In genomic region chr16:67399218-67399733, GRCh38 we compare ENCODE assay signal across 8 cellular contexts. TPM values are rescaled to one million over a fixed set of nuclear protein-coding genes. Genes with fewer than 3 reads are reported as not detected.
DNase-seq lines count a peak whose midpoint lies in the region; ATAC-seq, FAIRE-seq and TF ChIP-seq lines count a peak whose summit lies in the region.

No MANE protein-coding gene starts in this region.

- no peaks in the 10 kb centered on the region for H3F3A ChIP-seq in DOHH2 (ENCODE audit: control insufficient read depth, insufficient read depth)

- H3K4me2 ChIP-seq in DOHH2 (ENCODE audit: low read length) = no peak overlapping the region
- no peak overlapping the region for H3K4me2 ChIP-seq in GM12878 (ENCODE audit: control insufficient read depth, insufficient read depth)

- RAD21 ChIA-PET in GM12878 (lab: Charles Lee; ENCODE audit: unreplicated experiment) = interaction anchor here (0.6 to 2.2 kb wide), 9 partner anchors 11 to 152 kb away, joined by 3 to 19 read pairs (median 3); partner anchors contain the start of gene FHOD1

- H3K79me2 ChIP-seq in DOHH2 (ENCODE audit: control insufficient read depth, low read length) = no peaks in the 10 kb centered on the region
- H3K79me2 ChIP-seq in GM12878 (ENCODE audit: control insufficient read depth, insufficient read depth, low read length) = no peaks in the 10 kb centered on the region

- no TSS peak for BruUV-seq in GM12878 (replicated peaks; lab: Mats Ljungman, UMichigan)

- DNase-seq in SK-MEL-5 (ENCODE audit: low read depth, low spot score) = peak; percentile 34
- DNase-seq in GM12878 (ENCODE audit: low read depth, low spot score) = no peak
- no peak for DNase-seq in kidney epithelial cell (ENCODE audit: low read depth)
- peak; percentile 32 to 37 for DNase-seq in stimulated activated CD8-positive, alpha-beta memory T cell treated with anti-CD3 and anti-CD28 coated beads, Interleukin-15, amount 100 ng/mL, for 48 hours (ENCODE audit: low read depth in 2 of 2)

- ATAC-seq in GM12878 (peak; percentile 85), HG03460 (IDR thresholded peaks at IDR 0.05; ENCODE audit: unreplicated experiment) (no peak), HG03565 (IDR thresholded peaks at IDR 0.05; ENCODE audit: unreplicated experiment) (no peak), GM21576 (IDR thresholded peaks at IDR 0.05; ENCODE audit: unreplicated experiment) (no peak)

- peak; percentile 74 for TF ChIP-seq RAD21 in GM12878 (IDR thresholded peaks at IDR 0.05; ENCODE audit: insufficient read depth, low read depth, low read length)

- CTCF ChIA-PET in GM12878 (lab: Yijun Ruan, JAX) = interaction anchor here (0.6 to 1.5 kb wide), 19 partner anchors 10 to 738 kb away, joined by 3 to 14 read pairs (median 4); partner anchors contain the start of gene LRRC36

- H2AFZ ChIP-seq in GM12878 (ENCODE audit: control insufficient read depth, low read depth, low read length) = no peak overlapping the region

- TF ChIP-seq CTCF in DOHH2 (IDR thresholded peaks at IDR 0.05; ENCODE audit: low read depth, low read length, poor library complexity, severe bottlenecking) = peak; percentile 90
- peak; percentile 67 to 80 (median 71) for TF ChIP-seq CTCF in GM12878 (IDR thresholded peaks at IDR 0.05 in 2 of 3, conservative IDR thresholded peaks at IDR 0.05 in 1 of 3; ENCODE audit: control insufficient read depth in 2 of 3, extremely low read depth in 1 of 3, insufficient read depth in 1 of 3, low read depth in 3 of 3, low read length in 3 of 3)
- TF ChIP-seq CTCF in kidney epithelial cell (IDR thresholded peaks at IDR 0.05; ENCODE audit: insufficient read depth, low read length, poor library complexity, severe bottlenecking) = peak; percentile 78

- WGBS in GM12878 (ENCODE audit: insufficient coverage, insufficient replicate concordance, low lambda C conversion rate, missing lambda C conversion rate) = 17% methylated on average over 34 of the region's 42 CpGs

- H3K27me3 ChIP-seq in DOHH2 (ENCODE audit: control insufficient read depth, low read length) (peaks cover 15% of the 10 kb centered on the region), GM12878 (replicated peaks in 1 of 2; ENCODE audit: control insufficient read depth in 2 of 2, insufficient read depth in 2 of 2, low read length in 1 of 2) (peaks cover 1 to 6% of the 10 kb centered on the region in 2 experiments), kidney epithelial cell (ENCODE audit: control insufficient read depth, insufficient read depth, low read length) (peaks cover 38% of the 10 kb centered on the region)

- H3K4me3 ChIP-seq in DOHH2 (ENCODE audit: low read length) = no peak overlapping the region
- no peak overlapping the region for H3K4me3 ChIP-seq in GM12878
- H3K4me3 ChIP-seq in kidney epithelial cell (ENCODE audit: low read depth, low read length) = no peak overlapping the region

- H3K36me3 ChIP-seq in DOHH2 (ENCODE audit: control insufficient read depth, low read length) (no peaks in the 10 kb centered on the region), GM12878 (ENCODE audit: control insufficient read depth in 2 of 2, insufficient read depth in 2 of 2, low read length in 1 of 2) (no peaks in the 10 kb centered on the region), kidney epithelial cell (ENCODE audit: control insufficient read depth, insufficient read depth, low read length) (no peaks in the 10 kb centered on the region)

- H3K9ac ChIP-seq in GM12878 (ENCODE audit: control insufficient read depth, insufficient read depth, low read length) = no peak overlapping the region

- H4K20me1 ChIP-seq in DOHH2 (ENCODE audit: control insufficient read depth, insufficient read depth, low read depth, low read length) (no peaks in the 10 kb centered on the region), GM12878 (ENCODE audit: control insufficient read depth, insufficient read depth) (no peaks in the 10 kb centered on the region)

- no peak for TF ChIP-seq POLR2A in GM12878 (IDR thresholded peaks at IDR 0.05; ENCODE audit: low read depth, low read length)

- H3K9me3 ChIP-seq in DOHH2 (ENCODE audit: control insufficient read depth, insufficient read depth, low read length) (no peaks in the 10 kb centered on the region), GM12878 (replicated peaks; ENCODE audit: control insufficient read depth, insufficient read depth, low read length) (no peaks in the 10 kb centered on the region)

- H3K27ac ChIP-seq in DOHH2 (ENCODE audit: low read depth, low read length) (no peak overlapping the region), GM12878 (ENCODE audit: control insufficient read depth, insufficient read depth) (no peak overlapping the region)

- H3K9me2 ChIP-seq in DOHH2 (replicated peaks; ENCODE audit: control insufficient read depth, low read length) = no peaks in the 10 kb centered on the region

- no peaks in the 10 kb centered on the region for H3K4me1 ChIP-seq in DOHH2 (ENCODE audit: control insufficient read depth, low read length)
- H3K4me1 ChIP-seq in GM12878 (ENCODE audit: control insufficient read depth, insufficient read depth, low read length) = no peaks in the 10 kb centered on the region

- SMC1A ChIA-PET in GM12878 (lab: Charles Lee; ENCODE audit: uncharacterized antibody, unreplicated experiment) = interaction anchor here (1.9 kb wide), 1 partner anchor 138 kb away, joined by 5 read pairs; no protein-coding TSS in a partner anchor

- no peak for TF ChIP-seq EP300 in GM12878 (IDR thresholded peaks at IDR 0.05; ENCODE audit: borderline replicate concordance in 1 of 2, control insufficient read depth in 1 of 2, low read depth in 2 of 2, low read length in 2 of 2)

- no peak for FAIRE-seq in GM12878 (lab: Jason Lieb, UNC)

- POLR2A ChIA-PET in GM12878 (lab: Charles Lee) = no interaction called here

- intact Hi-C loops in GM12878 (cut with micrococcal nuclease; ENCODE audit: unreplicated experiment) = loop anchor here (5.0 kb wide), 1 partner anchor 122 kb away; the partner anchor contains the start of gene PLEKHG4

- in situ Hi-C loops in SK-MEL-5 (cut with HindIII; ENCODE audit: low pct_unique_long_range_greater_than_20kb, low sequenced_read_pairs) (no loop called here), GM12878 (cut with MboI) (no loop called here)

RNA-seq across cellular contexts. Expression of gene TPPP3, which starts 6.0 kb away (rescaled TPM):
- 0.16 and 0.55 TPM in 2 replicates for total RNA-seq in SK-MEL-5 (2014; rRNA removed; shearing (Covaris generic))
- polyA plus RNA-seq in SK-MEL-5 (2015; cell fraction: cytosol; rRNA removed) = 0.70 and 2.1 TPM in 2 replicates
- polyA plus RNA-seq in SK-MEL-5 (2015; cell fraction: nucleus; rRNA removed) = 0.75 and 2.0 TPM in 2 replicates
- not detected in 2 replicates for total RNA-seq in GM12878 (2013; cell fraction: nucleolus; rRNA removed)
- total RNA-seq in GM12878 (2014; rRNA removed) (not detected in 2 replicates), GM12878 (2014; rRNA removed; fragmentation: Illumina TruSeq; extraction: Trizol) (not detected in 2 replicates), GM12878 (2021) (not detected in 2 replicates), kidney epithelial cell (0.46 and 1.4 TPM in 2 replicates)
- polyA plus RNA-seq in GM12878 (2011; ENCODE audit: low read depth) = not detected
- polyA plus RNA-seq in GM12878 (2011; rRNA removed) (not detected in 2 replicates), GM12878 (2014; fragmentation: Illumina TruSeq; extraction: Trizol) (not detected in 2 replicates), GM12878 (2014; fragmentation: Nextera tagmentation; extraction: Ambion mirVana) (not detected), GM12878 (2014; rRNA removed) (not detected in 2 replicates), GM12878 (2016; fragmentation: Nextera tagmentation; extraction: Ambion mirVana) (under 1 TPM in 1 of 2 experiments, not detected in 1; 0.14 TPM)
- 0.07 TPM in 1 of 2 replicates, not detected in the other for polyA plus RNA-seq in GM12878 (2011; cell fraction: cytosol; rRNA removed)
- 0.07 TPM in 1 of 2 replicates, not detected in the other for polyA plus RNA-seq in GM12878 (2011; cell fraction: nucleus; rRNA removed)
- polyA plus RNA-seq in GM12878 (2012) = not detected in 2 replicates
- polyA minus RNA-seq in GM12878 (2011; rRNA and poly(A)+ RNA removed) = not detected in 2 replicates
- polyA minus RNA-seq in GM12878 (2011; cell fraction: cytosol; rRNA and poly(A)+ RNA removed) = not detected in 2 replicates
- polyA minus RNA-seq in GM12878 (2011; cell fraction: nucleus; rRNA and poly(A)+ RNA removed) = not detected in 2 replicates

RNA-seq across cellular contexts. Expression of gene ZDHHC1, which starts 17.0 kb away (rescaled TPM):
- total RNA-seq in SK-MEL-5 (2014; rRNA removed; shearing (Covaris generic)) = 6.0 and 8.5 TPM in 2 replicates
- 18.9 and 19.4 TPM in 2 replicates for polyA plus RNA-seq in SK-MEL-5 (2015; cell fraction: cytosol; rRNA removed)
- 31.1 and 46.5 TPM in 2 replicates for polyA plus RNA-seq in SK-MEL-5 (2015; cell fraction: nucleus; rRNA removed)
- 0.65 and 1.3 TPM in 2 replicates for total RNA-seq in GM12878 (2013; cell fraction: nucleolus; rRNA removed)
- 0.93 and 1.2 TPM in 2 replicates for total RNA-seq in GM12878 (2014; rRNA removed)
- 0.31 TPM in 1 of 2 replicates, not detected in the other for total RNA-seq in GM12878 (2014; rRNA removed; fragmentation: Illumina TruSeq; extraction: Trizol)
- total RNA-seq in GM12878 (2021) = 0.53 and 0.77 TPM in 2 replicates
- not detected for polyA plus RNA-seq in GM12878 (2011; ENCODE audit: low read depth)
- 0.07 TPM in 1 of 2 replicates, not detected in the other for polyA plus RNA-seq in GM12878 (2011; rRNA removed)
- 0.08 and 0.15 TPM in 2 replicates for polyA plus RNA-seq in GM12878 (2011; cell fraction: cytosol; rRNA removed)
- polyA plus RNA-seq in GM12878 (2011; cell fraction: nucleus; rRNA removed) = 0.50 and 0.52 TPM in 2 replicates
- 0.31 and 0.53 TPM in 2 replicates for polyA plus RNA-seq in GM12878 (2012)
- 0.24 and 0.78 TPM in 2 replicates for polyA plus RNA-seq in GM12878 (2014; fragmentation: Illumina TruSeq; extraction: Trizol)
- polyA plus RNA-seq in GM12878 (2014; fragmentation: Nextera tagmentation; extraction: Ambion mirVana) = not detected
- 0.83 and 1.1 TPM in 2 replicates for polyA plus RNA-seq in GM12878 (2014; rRNA removed)
- 1 to 10 TPM in 1 of 2 experiments, under 1 TPM in 1; 0.55 to 1.0 TPM for polyA plus RNA-seq in GM12878 (2016; fragmentation: Nextera tagmentation; extraction: Ambion mirVana)
- polyA minus RNA-seq in GM12878 (2011; rRNA and poly(A)+ RNA removed) = 0.44 TPM in 1 of 2 replicates, not detected in the other
- polyA minus RNA-seq in GM12878 (2011; cell fraction: cytosol; rRNA and poly(A)+ RNA removed) = not detected in 2 replicates
- polyA minus RNA-seq in GM12878 (2011; cell fraction: nucleus; rRNA and poly(A)+ RNA removed) = 0.67 TPM in 1 of 2 replicates, not detected in the other
- total RNA-seq in kidney epithelial cell = 9.5 and 11.3 TPM in 2 replicates

RNA-seq across cellular contexts. Expression of gene HSD11B2, which starts 31.6 kb away (rescaled TPM):
- total RNA-seq in SK-MEL-5 (2014; rRNA removed; shearing (Covaris generic)) = 0.32 TPM in 1 of 2 replicates, not detected in the other
- polyA plus RNA-seq in SK-MEL-5 (2015; cell fraction: cytosol; rRNA removed) = 0.36 and 0.79 TPM in 2 replicates
- 0.16 and 1.6 TPM in 2 replicates for polyA plus RNA-seq in SK-MEL-5 (2015; cell fraction: nucleus; rRNA removed)
- 0.61 TPM in 1 of 2 replicates, not detected in the other for total RNA-seq in GM12878 (2013; cell fraction: nucleolus; rRNA removed)
- total RNA-seq in GM12878 (2014; rRNA removed) (0.28 TPM in 1 of 2 replicates, not detected in the other), GM12878 (2014; rRNA removed; fragmentation: Illumina TruSeq; extraction: Trizol) (0.22 TPM in 1 of 2 replicates, not detected in the other), GM12878 (2021) (0.16 and 0.18 TPM in 2 replicates), kidney epithelial cell (0.96 and 5.8 TPM in 2 replicates)
- not detected for polyA plus RNA-seq in GM12878 (2011; ENCODE audit: low read depth)
- polyA plus RNA-seq in GM12878 (2011; rRNA removed) (0.19 and 0.20 TPM in 2 replicates), GM12878 (2014; fragmentation: Illumina TruSeq; extraction: Trizol) (0.34 and 1.5 TPM in 2 replicates), GM12878 (2014; fragmentation: Nextera tagmentation; extraction: Ambion mirVana) (not detected), GM12878 (2014; rRNA removed) (0.09 and 0.28 TPM in 2 replicates), GM12878 (2016; fragmentation: Nextera tagmentation; extraction: Ambion mirVana) (under 1 TPM; 0.10 to 0.31 TPM)
- polyA plus RNA-seq in GM12878 (2011; cell fraction: cytosol; rRNA removed) = 0.16 and 0.22 TPM in 2 replicates
- 0.43 and 0.53 TPM in 2 replicates for polyA plus RNA-seq in GM12878 (2011; cell fraction: nucleus; rRNA removed)
- 0.37 TPM in 1 of 2 replicates, not detected in the other for polyA plus RNA-seq in GM12878 (2012)
- polyA minus RNA-seq in GM12878 (2011; rRNA and poly(A)+ RNA removed) = 0.15 TPM in 1 of 2 replicates, not detected in the other
- not detected in 2 replicates for polyA minus RNA-seq in GM12878 (2011; cell fraction: cytosol; rRNA and poly(A)+ RNA removed)
- not detected in 2 replicates for polyA minus RNA-seq in GM12878 (2011; cell fraction: nucleus; rRNA and poly(A)+ RNA removed)

Comparison
In these comparisons a context has a peak if more than half of its experiments do, and no peak if none do; other contexts are left out.
1. DNase-seq: peak in SK-MEL-5 (single experiment) and stimulated activated CD8-positive, alpha-beta memory T cell treated with anti-CD3 and anti-CD28 coated beads, Interleukin-15, amount 100 ng/mL, for 48 hours (2 of 2); none in GM12878 (single experiment) and kidney epithelial cell (single experiment).
2. Peak in every context shown above with its lines, with median percentiles within 50 percentile points of each other: CTCF ChIP-seq.